1 cellular context compared by ENCODE assay signal in genomic region chr3:138834359-138835176, GRCh38.
TF ChIP-seq lines count a peak whose summit lies in the region.

Gene PIK3CB (minus strand): TSS chr3:138834928. CDS start chr3:138759343, 75,585 bp downstream.

TF ChIP-seq in HepG2, 621 proteins besides CTCF, POLR2A, EP300 and RAD21 (continued from another document and continues in another):
- TF ChIP-seq ZNF687 (CRISPR knock-in tag; IDR thresholded peaks at IDR 0.05) (peak; percentile 84), TFE3 (CRISPR knock-in tag; IDR thresholded peaks at IDR 0.05) (0 out of 2 replicates have a peak, but pooled peaks have one; percentile 15), ZNF501 (CRISPR knock-in tag; IDR thresholded peaks at IDR 0.05) (no peak), ZNF33A (CRISPR knock-in tag; IDR thresholded peaks at IDR 0.05; ENCODE audit: borderline replicate concordance) (no peak), ISL2 (CRISPR knock-in tag; IDR thresholded peaks at IDR 0.05) (peak; percentile 29), ZNF746 (CRISPR knock-in tag; IDR thresholded peaks at IDR 0.05) (no peak; the same call in 1 of the 2 replicates), DR1 (CRISPR knock-in tag; IDR thresholded peaks at IDR 0.05) (peak; percentile 43; the same call in 1 of the 2 replicates), IRF9 (CRISPR knock-in tag; IDR thresholded peaks at IDR 0.05; ENCODE audit: borderline replicate concordance) (0 out of 2 replicates have a peak, but pooled peaks have one; percentile 45), ZNF644 (CRISPR knock-in tag; IDR thresholded peaks at IDR 0.05; ENCODE audit: low read depth) (no peak), GRHL1 (CRISPR knock-in tag; conservative IDR thresholded peaks at IDR 0.05) (no peak), SP140L (CRISPR knock-in tag; IDR thresholded peaks at IDR 0.05; ENCODE audit: borderline replicate concordance) (no peak), ZNF275 (CRISPR knock-in tag; IDR thresholded peaks at IDR 0.05; ENCODE audit: borderline replicate concordance) (no peak), ZNF569 (CRISPR knock-in tag; IDR thresholded peaks at IDR 0.05; ENCODE audit: borderline replicate concordance) (no peak), KDM3A (CRISPR knock-in tag; IDR thresholded peaks at IDR 0.05; ENCODE audit: low read depth) (0 out of 2 replicates have a peak, but pooled peaks have one; percentile 46), KDM2A (CRISPR knock-in tag; IDR thresholded peaks at IDR 0.05; ENCODE audit: borderline replicate concordance, low read depth) (peak; percentile 62; the same call in 1 of the 2 replicates), TFAP4 (IDR thresholded peaks at IDR 0.05; ENCODE audit: borderline replicate concordance, low read depth) (no peak), PHF21A (CRISPR knock-in tag; IDR thresholded peaks at IDR 0.05) (peak; percentile 64; the same call in 1 of the 2 replicates), NFRKB (IDR thresholded peaks at IDR 0.05) (no peak), FOSL1 (CRISPR knock-in tag; IDR thresholded peaks at IDR 0.05; ENCODE audit: borderline replicate concordance) (0 out of 2 replicates have a peak, but pooled peaks have one; percentile 33), ZNF496 (CRISPR knock-in tag; IDR thresholded peaks at IDR 0.05; ENCODE audit: insufficient replicate concordance) (no peak), RFXAP (CRISPR knock-in tag; IDR thresholded peaks at IDR 0.05; ENCODE audit: borderline replicate concordance) (peak; percentile 79; the same call in 1 of the 2 replicates), TMF1 (CRISPR knock-in tag; IDR thresholded peaks at IDR 0.05; ENCODE audit: low read depth) (no peak), PRDM10 (CRISPR knock-in tag; IDR thresholded peaks at IDR 0.05; ENCODE audit: low read depth) (no peak), TCF12 (IDR thresholded peaks at IDR 0.05) (no peak), TCF12 (CRISPR knock-in tag; IDR thresholded peaks at IDR 0.05) (no peak), CEBPZ (IDR thresholded peaks at IDR 0.05; ENCODE audit: low read length) (no peak), ZNF709 (CRISPR knock-in tag; IDR thresholded peaks at IDR 0.05) (0 out of 2 replicates have a peak, but pooled peaks have one; percentile 45), HMG20A (CRISPR knock-in tag; IDR thresholded peaks at IDR 0.05; ENCODE audit: borderline replicate concordance) (peak; percentile 36; the same call in 1 of the 2 replicates), NKX3-1 (CRISPR knock-in tag; IDR thresholded peaks at IDR 0.05) (peak; percentile 67; the same call in 1 of the 2 replicates), HOXD1 (CRISPR knock-in tag; IDR thresholded peaks at IDR 0.05) (peak; percentile 40; the same call in 1 of the 2 replicates), HMGXB3 (CRISPR knock-in tag; IDR thresholded peaks at IDR 0.05; ENCODE audit: borderline replicate concordance) (no peak; the same call in 1 of the 2 replicates), ZNF605 (CRISPR knock-in tag; IDR thresholded peaks at IDR 0.05) (no peak), ZSCAN12 (CRISPR knock-in tag; IDR thresholded peaks at IDR 0.05) (0 out of 2 replicates have a peak, but pooled peaks have one; percentile 56)
